ENCODE assay signal across 8 cellular contexts in the genomic region with DNA sequence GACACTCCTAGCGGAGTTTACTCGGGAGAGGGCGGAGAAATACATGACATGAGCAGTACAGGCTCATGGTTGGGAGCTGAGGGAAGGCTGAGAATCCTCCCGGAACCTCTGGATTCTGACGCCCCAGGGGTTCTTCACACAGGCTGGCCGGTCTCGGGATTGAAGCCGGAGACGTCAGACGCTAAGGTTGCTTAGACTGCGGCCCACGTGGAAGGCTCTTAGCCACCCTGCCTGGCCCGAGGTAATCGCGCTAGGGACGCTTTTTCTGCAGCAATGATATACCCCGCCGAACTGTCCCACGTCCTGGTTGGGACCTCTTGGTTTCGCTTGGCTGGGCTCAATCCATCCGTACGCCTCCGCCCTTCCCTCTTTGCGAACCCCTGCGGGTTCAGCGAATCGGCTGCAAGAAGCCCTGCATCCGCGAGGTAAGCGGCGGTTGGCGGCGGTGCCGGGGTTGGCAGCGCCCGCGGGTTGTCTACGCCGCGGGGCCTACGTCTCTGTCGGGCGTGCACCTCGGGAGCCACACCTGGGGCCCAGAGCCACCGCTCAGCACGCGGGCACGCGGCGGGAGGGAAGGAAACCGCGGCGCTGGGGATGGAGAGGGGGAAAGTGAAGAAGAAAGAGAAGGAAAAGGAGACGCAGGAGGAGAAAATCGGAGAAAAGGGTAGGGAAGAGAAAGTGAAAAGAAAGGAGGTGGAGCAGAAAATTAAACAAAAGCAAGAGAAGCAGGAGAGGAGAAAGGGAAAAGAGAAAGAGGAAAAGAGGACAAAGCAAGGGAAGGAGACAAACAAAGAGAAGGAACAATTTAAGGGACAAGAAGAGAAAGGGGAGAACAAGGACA. TPM values are rescaled to one million over a fixed set of nuclear protein-coding genes. Genes with fewer than 3 reads are reported as not detected.
DNase-seq lines count a peak whose midpoint lies in the region; ATAC-seq and TF ChIP-seq lines count a peak whose summit lies in the region.

A gene with protein sequence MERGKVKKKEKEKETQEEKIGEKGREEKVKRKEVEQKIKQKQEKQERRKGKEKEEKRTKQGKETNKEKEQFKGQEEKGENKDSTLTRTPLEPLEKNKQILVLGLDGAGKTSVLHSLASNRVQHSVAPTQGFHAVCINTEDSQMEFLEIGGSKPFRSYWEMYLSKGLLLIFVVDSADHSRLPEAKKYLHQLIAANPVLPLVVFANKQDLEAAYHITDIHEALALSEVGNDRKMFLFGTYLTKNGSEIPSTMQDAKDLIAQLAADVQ (plus strand): TSS at position 523 of the 841 bp plus-strand sequence. CDS start 72 bp downstream, at position 595.

- TF ChIP-seq CTCF in GM10266 (IDR thresholded peaks at IDR 0.05; ENCODE audit: control insufficient read depth, insufficient read depth, low read depth, missing control alignments) (no peak), astrocyte of the spinal cord (IDR thresholded peaks at IDR 0.05; ENCODE audit: low read depth, low read length) (no peak)

- peak within 1 kb of the TSS; percentile 96 for H3K4me3 Mint-ChIP-seq in T-helper 17 cell

- H3K9me3 ChIP-seq in T-helper 17 cell (ENCODE audit: control insufficient read depth, low read length, poor library complexity, severe bottlenecking): no peaks in the 10 kb centered on the region

- H3K4me1 Mint-ChIP-seq in T-helper 17 cell: peaks cover 11% of the 10 kb centered on the region

- peak; percentile 58 for ATAC-seq in HG03039 (IDR thresholded peaks at IDR 0.05; ENCODE audit: unreplicated experiment)
- peak; percentile 98 for ATAC-seq in T-helper 17 cell
- ATAC-seq in GM18520 (IDR thresholded peaks at IDR 0.05; ENCODE audit: unreplicated experiment): no peak
- no peak for ATAC-seq in HG03196 (IDR thresholded peaks at IDR 0.05; ENCODE audit: unreplicated experiment)

- H3K27ac Mint-ChIP-seq in T-helper 17 cell: peak within 1 kb of the TSS; percentile 88

- peaks cover 5% of the 10 kb centered on the region for H3K36me3 Mint-ChIP-seq in T-helper 17 cell (ENCODE audit: low read depth)

- in situ Hi-C loops in astrocyte of the spinal cord (cut with HindIII; ENCODE audit: low sequenced_read_pairs): no loop called here

- peak; percentile 27 for DNase-seq in GM10266 (ENCODE audit: extremely low spot score)
- DNase-seq in T-helper 17 cell: peak; percentile 27 to 54 (median 42)
- peak; percentile 68 for DNase-seq in astrocyte of the spinal cord (ENCODE audit: low read depth, low spot score)
- DNase-seq in skeletal muscle cell (ENCODE audit: low read depth): peak; percentile 20

- no peaks in the 10 kb centered on the region for H3K27me3 Mint-ChIP-seq in T-helper 17 cell

- H3K4me3 ChIP-seq in astrocyte of the spinal cord (ENCODE audit: low read depth, low read length): peak within 1 kb of the TSS; percentile 62
- peak within 1 kb of the TSS; percentile 43 for H3K4me3 ChIP-seq in iPS-11a (ENCODE audit: low read depth, low read length)
- peak within 1 kb of the TSS; percentile 61 for H3K4me3 ChIP-seq in skeletal muscle cell (ENCODE audit: low read depth, low read length)

RNA-seq across cellular contexts. Expression of the gene that starts here (rescaled TPM):
- not detected for total RNA-seq in T-helper 17 cell

Comparison
In these comparisons a context has a peak if more than half of its experiments do, and no peak if none do; other contexts are left out.
1. Peak in DNase-seq and ATAC-seq in T-helper 17 cell; RNA of the gene not detected or under 1 TPM.